ENCODE assay signal across 8 cellular contexts in the genomic region with DNA sequence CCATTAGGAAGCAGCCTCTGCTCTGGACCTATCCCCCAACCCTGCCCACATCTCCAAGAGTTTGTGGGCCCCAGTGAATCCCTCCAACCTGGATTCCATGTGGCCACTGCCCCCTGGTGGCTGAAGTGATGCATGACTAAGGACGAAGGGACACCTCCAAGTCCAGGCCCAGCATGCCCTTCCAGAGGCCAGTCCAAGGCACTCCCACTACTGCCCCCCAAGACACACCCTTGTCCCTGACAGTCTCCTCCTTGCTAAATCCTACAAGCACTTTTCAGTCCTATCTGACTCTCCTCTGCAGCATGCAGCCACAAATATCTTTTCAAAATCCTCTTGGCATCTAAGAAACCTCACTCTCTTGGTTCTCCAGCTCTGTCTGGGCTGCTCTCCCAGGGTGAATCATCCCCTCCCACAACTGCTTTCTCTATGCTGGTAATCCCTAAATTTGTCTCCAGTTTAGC. TPM values are rescaled to one million over a fixed set of nuclear protein-coding genes. Genes with fewer than 3 reads are reported as not detected.
A peak's percentile ranks its signal among the peaks of the same experiment; 100 is the strongest.
DNase-seq lines count a peak whose midpoint lies in the region; ATAC-seq, FAIRE-seq and TF ChIP-seq lines count a peak whose summit lies in the region.

No MANE protein-coding gene starts in this region.

- H3K4me3 ChIP-seq in AG04450 (ENCODE audit: low read depth, low read length): no peak overlapping the region
- no peak overlapping the region for H3K4me3 ChIP-seq in liver (ENCODE audit: low read depth in 1 of 3, low read length in 3 of 3)

- DNase-seq in AG04450 (ENCODE audit: low read depth, low spot score) (peak; percentile 44), GM19239 (ENCODE audit: insufficient read length, low spot score) (peak; percentile 56), NCI-H345 (lab: John Stamatoyannopoulos, UW) (peak; percentile 64), chondrocyte (ENCODE audit: low spot score) (no peak)
- DNase-seq in activated CD4-positive, alpha-beta T cell treated with anti-CD3 and anti-CD28 coated beads for 36 hours: peak; percentile 86
- peak; percentile 51 to 76 (median 61) for DNase-seq in stimulated activated CD4-positive, alpha-beta T cell treated with anti-CD3 and anti-CD28 coated beads, TNF-alpha, amount 100 ng/mL, for 24 hours (ENCODE audit: low read depth in 3 of 3)

- H3K27ac ChIP-seq in AG04450 (ENCODE audit: low read depth, low read length): no peak overlapping the region
- no peak overlapping the region for H3K27ac ChIP-seq in liver (ENCODE audit: low read depth in 1 of 2, low read length in 2 of 2)

- no peaks in the 10 kb centered on the region for H3K36me3 ChIP-seq in liver (ENCODE audit: control insufficient read depth in 4 of 4, insufficient read depth in 3 of 4, low read depth in 1 of 4, low read length in 3 of 4)

- TF ChIP-seq CTCF in AG04450 (IDR thresholded peaks at IDR 0.05; ENCODE audit: low read depth, low read length) (peak; percentile 92), chondrocyte (IDR thresholded peaks at IDR 0.05) (peak; percentile 94), liver (IDR thresholded peaks at IDR 0.05; ENCODE audit: low read depth, low read length, missing input control) (peak; percentile 90)

- H3K27me3 ChIP-seq in AG04450 (ENCODE audit: control insufficient read depth, insufficient read depth, low read length) (peaks cover 23% of the 10 kb centered on the region), liver (ENCODE audit: control insufficient read depth in 4 of 4, insufficient read depth in 4 of 4, low read length in 3 of 4) (peaks cover 0 to 12% (median 3%) of the 10 kb centered on the region in 4 donors)

- H3K9me3 Mint-ChIP-seq in activated CD4-positive, alpha-beta T cell treated with anti-CD3 and anti-CD28 coated beads for 36 hours (ENCODE audit: low read depth): no peaks in the 10 kb centered on the region
- no peaks in the 10 kb centered on the region for H3K9me3 Mint-ChIP-seq in chondrocyte (ENCODE audit: low read depth)

- H3K9me3 ChIP-seq in AG04450 (ENCODE audit: control insufficient read depth, insufficient read depth, low read length) (no peaks in the 10 kb centered on the region), liver (ENCODE audit: control insufficient read depth in 4 of 4, low read length in 3 of 4) (no peaks in the 10 kb centered on the region)

- H3K4me3 Mint-ChIP-seq in activated CD4-positive, alpha-beta T cell treated with anti-CD3 and anti-CD28 coated beads for 36 hours: no peak overlapping the region
- H3K4me3 Mint-ChIP-seq in chondrocyte (ENCODE audit: unreplicated experiment): no peak overlapping the region

- H3K4me1 ChIP-seq in liver (ENCODE audit: control insufficient read depth in 4 of 4, insufficient read depth in 4 of 4, low read length in 3 of 4): peaks cover 0 to 4% (median 0%) of the 10 kb centered on the region in 4 donors

- POLR2A ChIA-PET in AG04450 (lab: Yijun Ruan, JAX): no interaction called here
- POLR2A ChIA-PET in activated CD4-positive, alpha-beta T cell treated with anti-CD3 and anti-CD28 coated beads for 36 hours (lab: Charles Lee): interaction anchor here (0.6 kb wide), 1 partner anchor 44 kb away, joined by 4 read pairs; no protein-coding TSS in a partner anchor

- peak; percentile 90 to 92 for TF ChIP-seq RAD21 in liver (IDR thresholded peaks at IDR 0.05)

- H3K27me3 Mint-ChIP-seq in activated CD4-positive, alpha-beta T cell treated with anti-CD3 and anti-CD28 coated beads for 36 hours: peaks cover 4% of the 10 kb centered on the region
- peaks cover 25% of the 10 kb centered on the region for H3K27me3 Mint-ChIP-seq in chondrocyte (ENCODE audit: low read depth)

- 0% methylated on average over 1 of the region's 1 CpG for WGBS in liver

- H3K4me1 Mint-ChIP-seq in activated CD4-positive, alpha-beta T cell treated with anti-CD3 and anti-CD28 coated beads for 36 hours: peaks cover 31% of the 10 kb centered on the region
- H3K4me1 Mint-ChIP-seq in chondrocyte (ENCODE audit: low read depth): peaks cover 7% of the 10 kb centered on the region

- intact Hi-C loops in activated CD4-positive, alpha-beta T cell treated with anti-CD3 and anti-CD28 coated beads for 36 hours (cut with DNase I, micrococcal nuclease): loop anchor here (1.0 kb wide), 2 partner anchors 51 to 76 kb away; no protein-coding TSS in a partner anchor

- H3K27ac Mint-ChIP-seq in activated CD4-positive, alpha-beta T cell treated with anti-CD3 and anti-CD28 coated beads for 36 hours: peak overlapping the region; percentile 6
- peak overlapping the region; percentile 70 for H3K27ac Mint-ChIP-seq in chondrocyte (ENCODE audit: unreplicated experiment)

- CTCF ChIA-PET in AG04450 (lab: Charles Lee): interaction anchor here (0.9 to 5.9 kb wide), 11 partner anchors 7 to 76 kb away, joined by 3 to 38 read pairs (median 4); a partner anchor contains a TSS
- CTCF ChIA-PET in activated CD4-positive, alpha-beta T cell treated with anti-CD3 and anti-CD28 coated beads for 36 hours (lab: Charles Lee): interaction anchor here (0.6 to 4.6 kb wide), 14 partner anchors 8 to 117 kb away, joined by 3 to 37 read pairs (median 4); a partner anchor contains a TSS

- peak; percentile 88 for FAIRE-seq in GM19239 (lab: Jason Lieb, UNC)

- peak; percentile 82 for ATAC-seq in activated CD4-positive, alpha-beta T cell treated with anti-CD3 and anti-CD28 coated beads for 36 hours
- no peak for ATAC-seq in GM21825 (IDR thresholded peaks at IDR 0.05; ENCODE audit: unreplicated experiment)

- no peaks in the 10 kb centered on the region for H3K36me3 Mint-ChIP-seq in activated CD4-positive, alpha-beta T cell treated with anti-CD3 and anti-CD28 coated beads for 36 hours (ENCODE audit: low read depth)
- no peaks in the 10 kb centered on the region for H3K36me3 Mint-ChIP-seq in chondrocyte (ENCODE audit: low read depth)

- no peak overlapping the region for H3K9ac ChIP-seq in liver (ENCODE audit: low read depth in 1 of 2, low read length in 2 of 2)

TF ChIP-seq in liver, 16 proteins besides CTCF, POLR2A, EP300 and RAD21 (continues in another document):
- TF ChIP-seq, protein P1, sequence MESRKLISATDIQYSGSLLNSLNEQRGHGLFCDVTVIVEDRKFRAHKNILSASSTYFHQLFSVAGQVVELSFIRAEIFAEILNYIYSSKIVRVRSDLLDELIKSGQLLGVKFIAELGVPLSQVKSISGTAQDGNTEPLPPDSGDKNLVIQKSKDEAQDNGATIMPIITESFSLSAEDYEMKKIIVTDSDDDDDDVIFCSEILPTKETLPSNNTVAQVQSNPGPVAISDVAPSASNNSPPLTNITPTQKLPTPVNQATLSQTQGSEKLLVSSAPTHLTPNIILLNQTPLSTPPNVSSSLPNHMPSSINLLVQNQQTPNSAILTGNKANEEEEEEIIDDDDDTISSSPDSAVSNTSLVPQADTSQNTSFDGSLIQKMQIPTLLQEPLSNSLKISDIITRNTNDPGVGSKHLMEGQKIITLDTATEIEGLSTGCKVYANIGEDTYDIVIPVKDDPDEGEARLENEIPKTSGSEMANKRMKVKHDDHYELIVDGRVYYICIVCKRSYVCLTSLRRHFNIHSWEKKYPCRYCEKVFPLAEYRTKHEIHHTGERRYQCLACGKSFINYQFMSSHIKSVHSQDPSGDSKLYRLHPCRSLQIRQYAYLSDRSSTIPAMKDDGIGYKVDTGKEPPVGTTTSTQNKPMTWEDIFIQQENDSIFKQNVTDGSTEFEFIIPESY (IDR thresholded peaks at IDR 0.05): no peak
- no peak for TF ChIP-seq SP1 (IDR thresholded peaks at IDR 0.05)

RNA-seq across cellular contexts. Expression of a gene that starts 33.0 kb away (rescaled TPM):
- polyA plus RNA-seq in AG04450 (2011; rRNA removed): 11.8 and 13.8 TPM in 2 replicates
- polyA minus RNA-seq in AG04450 (2011; rRNA and poly(A)+ RNA removed): 7.3 and 10.0 TPM in 2 replicates
- total RNA-seq in activated CD4-positive, alpha-beta T cell treated with anti-CD3 and anti-CD28 coated beads for 36 hours: 10 to 100 TPM; 25.9 to 27.3 TPM
- 15.5 to 19.9 TPM (median 18.7 TPM) in 3 replicates for total RNA-seq in chondrocyte
- 10 to 100 TPM; 18.7 to 47.1 TPM for total RNA-seq in liver
- 10 to 100 TPM in 1 of 2 donors, 1 to 10 TPM in 1; 9.6 to 14.0 TPM for polyA plus RNA-seq in liver

RNA-seq across cellular contexts. Expression of a gene that starts 35.7 kb away (rescaled TPM):
- polyA plus RNA-seq in AG04450 (2011; rRNA removed) (4.6 and 5.4 TPM in 2 replicates), liver (1 to 10 TPM; 1.7 to 2.6 TPM)
- 14.3 and 16.1 TPM in 2 replicates for polyA minus RNA-seq in AG04450 (2011; rRNA and poly(A)+ RNA removed)
- 10 to 100 TPM; 11.9 to 15.2 TPM for total RNA-seq in activated CD4-positive, alpha-beta T cell treated with anti-CD3 and anti-CD28 coated beads for 36 hours
- total RNA-seq in chondrocyte (14.9 to 17.2 TPM (median 16.6 TPM) in 3 replicates), liver (1 to 10 TPM; 4.9 to 8.8 TPM)

RNA-seq across cellular contexts. Expression of a gene that starts 52.2 kb away (rescaled TPM):
- polyA plus RNA-seq in AG04450 (2011; rRNA removed) (1.9 and 2.6 TPM in 2 replicates), liver (1 to 10 TPM in 1 of 2 donors, under 1 TPM in 1; 0.86 to 1.1 TPM)
- 1.2 and 2.6 TPM in 2 replicates for polyA minus RNA-seq in AG04450 (2011; rRNA and poly(A)+ RNA removed)
- total RNA-seq in activated CD4-positive, alpha-beta T cell treated with anti-CD3 and anti-CD28 coated beads for 36 hours: 10 to 100 TPM; 43.6 to 62.8 TPM
- total RNA-seq in chondrocyte (0.58 to 1.5 TPM (median 0.62 TPM) in 3 replicates), liver (1 to 10 TPM in 1 of 2 donors, under 1 TPM in 1; 0.75 to 1.2 TPM)

RNA-seq across cellular contexts. Expression of a gene that starts 58.0 kb away (rescaled TPM):
- polyA plus RNA-seq in AG04450 (2011; rRNA removed) (20.1 and 27.3 TPM in 2 replicates), liver (10 to 100 TPM in 1 of 2 donors, 1 to 10 TPM in 1; 5.9 to 23.1 TPM)
- polyA minus RNA-seq in AG04450 (2011; rRNA and poly(A)+ RNA removed): 20.9 and 28.6 TPM in 2 replicates
- total RNA-seq in activated CD4-positive, alpha-beta T cell treated with anti-CD3 and anti-CD28 coated beads for 36 hours: 10 to 100 TPM; 32.6 to 43.5 TPM
- total RNA-seq in chondrocyte (38.9 to 43.6 TPM (median 42.0 TPM) in 3 replicates), liver (10 to 100 TPM; 12.5 to 13.5 TPM)

Comparison
In these comparisons a context has a peak if more than half of its experiments do, and no peak if none do; other contexts are left out.
1. RNA of a gene that starts 52.2 kb away (total RNA-seq): 43.6 to 62.8 TPM in activated CD4-positive, alpha-beta T cell treated with anti-CD3 and anti-CD28 coated beads for 36 hours; 0.58 to 1.5 TPM in chondrocyte and 0.75 to 1.2 TPM in liver; every median in the first group is over 10 times any median in the second.
2. Peak in every context shown above with its lines, with median percentiles within 50 percentile points of each other: CTCF ChIP-seq.